Comparison of ENCODE assay signal across 13 cellular contexts in the genomic region with DNA sequence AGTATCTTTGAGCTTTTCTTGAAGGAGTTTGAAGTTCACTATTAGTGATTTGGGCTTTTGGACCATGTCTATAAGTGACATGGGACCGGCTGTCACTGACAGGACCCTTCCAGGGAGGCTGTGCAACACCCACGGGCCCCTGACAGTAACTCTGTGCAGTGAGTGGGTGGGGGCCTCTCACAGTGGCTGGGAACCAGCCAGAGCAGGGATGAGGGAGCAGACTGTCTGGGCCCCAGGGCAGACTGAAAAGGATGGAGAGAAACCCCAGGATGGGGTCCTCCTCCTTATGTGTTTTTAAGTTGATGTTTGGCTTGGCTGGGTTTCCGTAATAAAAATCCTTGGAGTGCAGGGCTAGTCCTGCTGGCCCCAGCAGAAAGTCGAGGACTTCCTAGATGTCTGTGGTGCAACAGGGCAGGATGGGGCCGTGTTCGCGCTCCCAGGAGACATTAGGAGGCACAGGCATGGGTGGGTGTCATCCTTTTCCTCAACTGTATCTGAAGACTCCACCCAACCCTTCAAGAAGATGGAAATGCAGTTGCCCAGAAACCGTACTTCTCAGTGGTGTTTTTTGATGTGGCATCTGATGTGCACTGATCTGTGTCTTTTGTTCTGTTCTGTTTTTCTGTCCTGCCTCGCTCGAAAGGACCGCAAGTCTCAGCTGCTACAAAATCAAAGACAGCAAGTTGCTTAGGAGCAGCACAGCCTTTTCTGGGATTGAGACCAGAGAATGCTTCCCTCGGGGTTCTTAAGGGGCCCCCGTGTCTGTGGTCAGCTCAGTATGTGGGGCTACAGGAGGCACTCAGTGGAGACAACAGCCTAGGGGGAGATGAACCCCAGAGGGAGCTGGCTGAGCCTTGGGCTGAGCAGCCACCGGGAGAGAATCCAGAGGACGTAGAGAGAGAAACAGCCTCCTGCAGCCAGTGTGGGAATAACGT.
A peak's percentile ranks its signal among the peaks of the same experiment; 100 is the strongest.
DNase-seq lines count a peak whose midpoint lies in the region; ATAC-seq lines count a peak whose summit lies in the region.
"Had no signal": no experiment of that assay in that cellular context is flagged by ENCODE, and none has a peak within 500 bp of the region (broad histone marks: within the 10 kb centered on the region; RNA-seq: fewer than 3 reads in every experiment).

No MANE protein-coding gene starts in this region.

- DNase-seq in stimulated activated naive CD8-positive, alpha-beta T cell treated with anti-CD3 and anti-CD28 coated beads, Interleukin-15, Interleukin-2, amounts not matched to agents 100 U/mL and 50 U/mL, for 24 hours, result no peak
- peak; percentile 32 for DNase-seq in activated CD4-positive, alpha-beta T cell treated with anti-CD3 and anti-CD28 coated beads, Interleukin-2, amount 50 U/mL, for 1 hour
- peak in 1 of 3 donors; percentile 22 for DNase-seq in effector memory CD4-positive, alpha-beta T cell
- DNase-seq in NCI-H1930 (lab: John Stamatoyannopoulos, UW) (no peak), AG08395 (ENCODE audit: low spot score) (no peak), glomerular visceral epithelial cell (ENCODE audit: extremely low spot score) (no peak), T1000 (lab: John Stamatoyannopoulos, UW) (no peak)
- DNase-seq: NCI-H446 treated with DMSO at 0.1 percent for 48 hours, SHP77, sigmoid colon had no signal

- ATAC-seq in stimulated activated naive CD8-positive, alpha-beta T cell treated with anti-CD3 and anti-CD28 coated beads, Interleukin-15, Interleukin-2, amounts not matched to agents 100 U/mL and 50 U/mL, for 24 hours, result no peak
- ATAC-seq: WTC11 had no signal

- H3K9me3 Mint-ChIP-seq in stimulated activated naive CD8-positive, alpha-beta T cell treated with anti-CD3 and anti-CD28 coated beads, Interleukin-15, Interleukin-2, amounts not matched to agents 100 ng/mL and 50 ng/mL, for 24 hours, result no peaks in the 10 kb centered on the region
- H3K9me3 Mint-ChIP-seq: mesothelial cell of epicardium, WTC11 had no signal

- no peaks in the 10 kb centered on the region for H3K27me3 Mint-ChIP-seq in stimulated activated naive CD8-positive, alpha-beta T cell treated with anti-CD3 and anti-CD28 coated beads, Interleukin-15, Interleukin-2, amounts not matched to agents 100 ng/mL and 50 ng/mL, for 24 hours

- H3K36me3 Mint-ChIP-seq in stimulated activated naive CD8-positive, alpha-beta T cell treated with anti-CD3 and anti-CD28 coated beads, Interleukin-15, Interleukin-2, amounts not matched to agents 100 ng/mL and 50 ng/mL, for 24 hours (ENCODE audit: low read depth), result peaks cover 40% of the 10 kb centered on the region

- peak overlapping the region; percentile 60 for H3K4me3 Mint-ChIP-seq in stimulated activated naive CD8-positive, alpha-beta T cell treated with anti-CD3 and anti-CD28 coated beads, Interleukin-15, Interleukin-2, amounts not matched to agents 100 ng/mL and 50 ng/mL, for 24 hours
- H3K4me3 Mint-ChIP-seq: mesothelial cell of epicardium, WTC11 had no signal

- peaks cover 92% of the 10 kb centered on the region for H3K4me1 ChIP-seq in effector memory CD4-positive, alpha-beta T cell (ENCODE audit: control insufficient read depth, insufficient read depth, low read length, poor library complexity, severe bottlenecking)

- peaks cover 9% of the 10 kb centered on the region for H3K36me3 ChIP-seq in effector memory CD4-positive, alpha-beta T cell (ENCODE audit: control insufficient read depth, insufficient read depth, low read length)

- no peaks in the 10 kb centered on the region for H3K27me3 ChIP-seq in effector memory CD4-positive, alpha-beta T cell (replicated peaks; ENCODE audit: control insufficient read depth, insufficient read depth, low read length, poor library complexity, severe bottlenecking)
- H3K27me3 ChIP-seq: sigmoid colon had no signal

- H3K27ac ChIP-seq in effector memory CD4-positive, alpha-beta T cell (ENCODE audit: insufficient read depth, low read length, poor library complexity, severe bottlenecking), result peak overlapping the region; percentile 78
- H3K27ac ChIP-seq: sigmoid colon had no signal

- peak overlapping the region; percentile 76 for H3K27ac Mint-ChIP-seq in stimulated activated naive CD8-positive, alpha-beta T cell treated with anti-CD3 and anti-CD28 coated beads, Interleukin-15, Interleukin-2, amounts not matched to agents 100 ng/mL and 50 ng/mL, for 24 hours
- H3K27ac Mint-ChIP-seq: mesothelial cell of epicardium, WTC11 had no signal

- no peaks in the 10 kb centered on the region for H3K9me3 ChIP-seq in effector memory CD4-positive, alpha-beta T cell (ENCODE audit: control insufficient read depth, low read length)
- H3K9me3 ChIP-seq: sigmoid colon had no signal

- peaks cover 80% of the 10 kb centered on the region for H3K4me1 Mint-ChIP-seq in stimulated activated naive CD8-positive, alpha-beta T cell treated with anti-CD3 and anti-CD28 coated beads, Interleukin-15, Interleukin-2, amounts not matched to agents 100 ng/mL and 50 ng/mL, for 24 hours (ENCODE audit: low read depth)

- peak overlapping the region; percentile 31 for H3K4me3 ChIP-seq in effector memory CD4-positive, alpha-beta T cell (ENCODE audit: insufficient read depth, low read depth, low read length, poor library complexity, severe bottlenecking)
- H3K4me3 ChIP-seq: sigmoid colon had no signal
